7 cellular contexts compared by ENCODE assay signal in genomic region chr17:16215273-16215964, GRCh38. TPM values are rescaled to one million over a fixed set of nuclear protein-coding genes. Genes with fewer than 3 reads are reported as not detected.
DNase-seq lines count a peak whose midpoint lies in the region; ATAC-seq and TF ChIP-seq lines count a peak whose summit lies in the region.

Gene NCOR1 (minus strand): TSS chr17:16215534. CDS start chr17:16194569, 20,965 bp downstream.

- 2% methylated on average over 64 of the region's 82 CpGs for WGBS in hepatocyte (ENCODE audit: low lambda C conversion rate, missing lambda C conversion rate)

- TF ChIP-seq CTCF in astrocyte of the cerebellum (IDR thresholded peaks at IDR 0.05; ENCODE audit: low read depth, low read length, missing control alignments) (peak; percentile 37), hepatocyte (IDR thresholded peaks at IDR 0.05; ENCODE audit: poor library complexity) (peak; percentile 41)

- no peaks in the 10 kb centered on the region for H3K9me2 ChIP-seq in hepatocyte (replicated peaks; ENCODE audit: insufficient read depth)

- in situ Hi-C loops in astrocyte of the cerebellum (cut with HindIII; ENCODE audit: low sequenced_read_pairs) = no loop called here

- DNase-seq in NCI-H2029 (lab: John Stamatoyannopoulos, UW) (peak; percentile 87), T-helper 9 cell (peak; percentile 86), astrocyte of the cerebellum (ENCODE audit: low read depth) (peak; percentile 84), hepatocyte (ENCODE audit: low spot score) (peak; percentile 98), retina (peak; percentile 98)

- H3K79me2 ChIP-seq in hepatocyte = peaks cover 89% of the 10 kb centered on the region

- H3K4me1 ChIP-seq in hepatocyte (ENCODE audit: insufficient read depth) = peaks cover 33% of the 10 kb centered on the region

- peak within 1 kb of the TSS; percentile 98 for H3K27ac ChIP-seq in hepatocyte

- H3K4me2 ChIP-seq in hepatocyte = peak within 1 kb of the TSS; percentile 92

- H3K27me3 ChIP-seq in hepatocyte = no peaks in the 10 kb centered on the region

- H3K36me3 ChIP-seq in hepatocyte (replicated peaks; ENCODE audit: insufficient read depth, low read depth) = no peaks in the 10 kb centered on the region

- peaks cover 38% of the 10 kb centered on the region for H4K20me1 ChIP-seq in hepatocyte (ENCODE audit: insufficient read depth, poor library complexity, severe bottlenecking)

- no peaks in the 10 kb centered on the region for H3K9me3 ChIP-seq in hepatocyte (ENCODE audit: low read depth)

- H2AFZ ChIP-seq in hepatocyte = peak within 1 kb of the TSS; percentile 69

- ATAC-seq in GM18511 (IDR thresholded peaks at IDR 0.05; ENCODE audit: unreplicated experiment) (peak; percentile 79), HG02981 (IDR thresholded peaks at IDR 0.05; ENCODE audit: unreplicated experiment) (peak; percentile 71)

- peak within 1 kb of the TSS; percentile 80 for H3K4me3 ChIP-seq in astrocyte of the cerebellum (ENCODE audit: low read depth, low read length)
- H3K4me3 ChIP-seq in hepatocyte = peak within 1 kb of the TSS; percentile 65

RNA-seq across cellular contexts. Expression of gene NCOR1, which starts in this region (rescaled TPM):
- 64.6 and 73.7 TPM in 2 replicates for total RNA-seq in hepatocyte
- 117 and 134 TPM in 2 replicates for polyA plus RNA-seq in hepatocyte

Comparison
In these comparisons a context has a peak if more than half of its experiments do, and no peak if none do; other contexts are left out.
1. Peak in every context shown above with its lines: DNase-seq, ATAC-seq, H3K4me3 ChIP-seq and H3K27ac ChIP-seq.